8 cellular contexts compared by ENCODE assay signal in the genomic region with DNA sequence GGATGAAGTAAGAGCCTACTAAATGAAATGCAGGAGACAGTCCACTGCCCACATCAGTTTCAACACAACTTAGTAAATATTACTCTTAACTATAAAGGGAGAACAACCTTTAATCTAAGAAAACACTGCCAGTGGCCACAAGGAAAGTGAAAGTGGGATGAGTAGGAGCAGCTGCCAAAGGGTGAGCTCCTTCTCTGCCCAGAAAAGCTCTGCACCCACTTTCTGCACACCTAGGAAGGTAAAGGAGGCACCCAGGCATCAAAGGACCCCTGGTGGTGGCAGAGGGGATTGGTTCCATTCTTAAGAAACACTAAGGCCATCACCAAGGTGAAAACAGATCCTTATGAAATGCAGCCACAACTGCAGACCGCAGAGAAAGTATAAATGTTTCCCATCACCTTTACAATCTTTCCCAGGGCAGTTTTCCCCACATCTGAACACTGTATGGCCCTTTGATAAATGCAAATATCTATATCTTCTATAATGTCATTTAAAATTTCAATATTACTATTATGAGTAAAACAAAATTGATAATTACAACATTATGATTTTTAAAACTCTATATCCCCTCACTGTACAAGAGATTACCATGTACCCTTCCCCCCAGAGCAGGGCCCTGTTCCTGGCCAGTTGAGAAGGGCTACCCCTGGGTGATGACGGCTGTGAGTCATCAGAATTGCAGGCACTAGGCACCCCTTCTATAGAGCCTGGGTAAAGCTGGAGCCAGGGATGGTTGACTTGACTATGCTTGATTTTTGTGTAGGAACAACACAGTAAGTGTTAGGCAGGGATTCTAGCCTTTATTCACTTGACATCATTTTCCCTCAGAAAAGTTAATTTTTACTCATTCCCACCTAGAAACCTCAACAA.
DNase-seq lines count a peak whose midpoint lies in the region; ATAC-seq and TF ChIP-seq lines count a peak whose summit lies in the region.

No MANE protein-coding gene starts in this region.

- no peaks in the 10 kb centered on the region for H3K36me3 ChIP-seq in uterus

- H3K4me1 ChIP-seq in uterus: peaks cover 4 to 10% of the 10 kb centered on the region in 2 donors

- DNase-seq in AG08396 (ENCODE audit: low spot score): peak; percentile 31
- DNase-seq in NAMALWA (ENCODE audit: low spot score): peak; percentile 62
- peak; percentile 65 to 74 for DNase-seq in activated CD4-positive, alpha-beta T cell treated with anti-CD3 and anti-CD28 coated beads, Interleukin-2, amount 50 U/mL, for 48 hours
- peak; percentile 60 for DNase-seq in effector CD8-positive, alpha-beta T cell (lab: John Stamatoyannopoulos, UW)
- no peak for DNase-seq in omental fat pad (ENCODE audit: low spot score)
- no peak for DNase-seq in uterus
- no peak for DNase-seq in NCI-H2081 treated with DMSO at 0.1 percent for 48 hours (lab: John Stamatoyannopoulos, UW)

- intact Hi-C loops in uterus (cut with DNase I; ENCODE audit: low total_unique reads): no loop called here

- peak in 1 of 3 donors; percentile 31 for TF ChIP-seq CTCF in omental fat pad (IDR thresholded peaks at IDR 0.05)
- peak; percentile 24 to 38 (median 34) for TF ChIP-seq CTCF in uterus (IDR thresholded peaks at IDR 0.05)

- no peak for TF ChIP-seq POLR2A in uterus (IDR thresholded peaks at IDR 0.05)

- H3K27me3 ChIP-seq in uterus: no peaks in the 10 kb centered on the region

- peak; percentile 86 for ATAC-seq in GM19395 (IDR thresholded peaks at IDR 0.05; ENCODE audit: unreplicated experiment)
- ATAC-seq in omental fat pad (ENCODE audit: low FRiP score): peak; percentile 57

- H3K9me3 ChIP-seq in uterus: no peaks in the 10 kb centered on the region

- no peak overlapping the region for H3K4me3 ChIP-seq in uterus

- H3K27ac ChIP-seq in uterus: peak overlapping the region in 1 of 2 donors; percentile 76

Comparison
In these comparisons a context has a peak if more than half of its experiments do, and no peak if none do; other contexts are left out.
1. DNase-seq: peak in AG08396 (single experiment), NAMALWA (single experiment), activated CD4-positive, alpha-beta T cell treated with anti-CD3 and anti-CD28 coated beads, Interleukin-2, amount 50 U/mL, for 48 hours (2 of 2) and effector CD8-positive, alpha-beta T cell (single experiment); none in omental fat pad (single experiment), uterus (0 of 2) and NCI-H2081 treated with DMSO at 0.1 percent for 48 hours (single experiment).